1 cellular context compared by ENCODE assay signal in genomic region chr17:30379303-30380105, GRCh38.
TF ChIP-seq lines count a peak whose summit lies in the region.

No MANE protein-coding gene starts in this region.

TF ChIP-seq in HEK293, 187 proteins besides CTCF, POLR2A, EP300 and RAD21 (continued from another document):
- TF ChIP-seq YY1 (tag by site-specific recombination; IDR thresholded peaks at IDR 0.05) (no peak), ZNF426 (tag by site-specific recombination; IDR thresholded peaks at IDR 0.05) (no peak), ZSCAN5A (tag by site-specific recombination; IDR thresholded peaks at IDR 0.05) (0 out of 2 replicates have a peak, but pooled peaks have one; percentile 7), ZNF645 (tag by site-specific recombination; IDR thresholded peaks at IDR 0.05) (no peak), ZNF792 (tag by site-specific recombination; IDR thresholded peaks at IDR 0.05) (peak; percentile 84), ZNF398 (tag by site-specific recombination; IDR thresholded peaks at IDR 0.05) (0 out of 2 replicates have a peak, but pooled peaks have one; percentile 2)
TF ChIP-seq in HEK293: peak in this region for 9.
